ENCODE assay signal across 42 cellular contexts in the genomic region with DNA sequence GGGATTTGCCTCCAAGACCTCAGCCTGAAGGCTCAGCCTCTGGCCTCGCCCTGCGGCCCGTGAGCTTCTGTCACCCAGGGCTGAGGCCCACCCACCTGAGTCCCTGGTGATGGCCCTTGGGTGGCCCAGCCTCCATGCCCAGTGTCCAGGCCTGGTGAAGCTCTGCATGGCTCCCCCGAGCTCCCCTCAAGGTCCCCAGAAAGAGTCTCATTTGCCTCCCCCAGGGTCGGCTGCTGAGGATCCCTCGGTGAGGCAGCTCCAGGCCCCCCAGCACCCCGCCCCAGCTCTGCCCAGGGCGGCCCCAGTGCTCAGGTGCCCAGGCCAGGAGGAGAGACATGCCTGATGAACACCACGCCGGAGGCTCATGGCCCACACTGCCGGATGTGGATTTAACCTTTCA. TPM values are rescaled to one million over a fixed set of nuclear protein-coding genes. Genes with fewer than 3 reads are reported as not detected.
"Had no signal": no experiment of that assay in that cellular context is flagged by ENCODE, and none has a peak within 500 bp of the region (broad histone marks: within the 10 kb centered on the region; RNA-seq: fewer than 3 reads in every experiment).

No MANE protein-coding gene starts in this region.

- H3K36me3 Mint-ChIP-seq: activated naive CD4-positive, alpha-beta T cell treated with anti-CD3 and anti-CD28 coated beads, Interleukin-2, amount 10 ng/mL, durations not matched to agents 7 days and 5 days; activated naive CD4-positive, alpha-beta T cell treated with anti-CD3 and anti-CD28 coated beads, Interleukin-2, amount 50 U/mL, for 24 hours; activated naive CD4-positive, alpha-beta T cell treated with anti-CD3 and anti-CD28 coated beads, Interleukin-2, amount 50 U/mL, for 72 hours; activated naive CD8-positive, alpha-beta T cell; activated naive CD8-positive, alpha-beta T cell treated with anti-CD3 and anti-CD28 coated beads for 36 hours; activated naive CD8-positive, alpha-beta T cell treated with anti-CD3 and anti-CD28 coated beads, Interleukin-2, amount 10 ng/mL, durations not matched to agents 7 days and 5 days; brain had no signal

- H3K9me3 Mint-ChIP-seq: activated naive CD4-positive, alpha-beta T cell treated with anti-CD3 and anti-CD28 coated beads for 36 hours; activated naive CD4-positive, alpha-beta T cell treated with anti-CD3 and anti-CD28 coated beads, Interleukin-2, amount 50 U/mL, for 24 hours; activated naive CD4-positive, alpha-beta T cell treated with anti-CD3 and anti-CD28 coated beads, Interleukin-2, amount 50 U/mL, for 72 hours; activated naive CD8-positive, alpha-beta T cell treated with anti-CD3 and anti-CD28 coated beads for 36 hours; activated naive CD8-positive, alpha-beta T cell treated with anti-CD3 and anti-CD28 coated beads, Interleukin-2, amount 10 ng/mL, durations not matched to agents 7 days and 5 days; activated naive CD8-positive, alpha-beta T cell treated with anti-CD3 and anti-CD28 coated beads, Interleukin-2, amount 50 U/mL, for 24 hours; activated T-cell treated with anti-CD3 and anti-CD28 coated beads, Interleukin-2, amount 50 U/mL, for 24 hours; activated T-cell treated with anti-CD3 and anti-CD28 coated beads, Interleukin-2, amount 50 U/mL, for 4 hours; activated T-cell treated with anti-CD3 and anti-CD28 coated beads, Interleukin-2, amount 50 U/mL, for 72 hours; activated T-helper 1 cell treated with anti-CD3 and anti-CD28 coated beads, Interleukin-12 subunit alpha, Interleukin-12 subunit beta, Interleukin-2, Interleukin-4 antibody, amounts not matched to agents 30 ng/mL and 10 ng/mL and 1 ng/mL, durations not matched to agents 14 hours and 24 hours and 36 hours; activated T-helper 17 cell treated with anti-CD3 and anti-CD28 coated beads, Interleukin-2, amount 50 U/mL, for 72 hours; activated T-helper 2 cell treated with anti-CD3 and anti-CD28 coated beads, Interferon-gamma antibody, Interleukin-2, Interleukin-4, amounts not matched to agents 10 μg/mL and 5 μg/mL and 100 μg/mL, durations not matched to agents 14 hours and 24 hours and 36 hours; central memory CD8-positive, alpha-beta T cell had no signal

- H3K27me3 ChIP-seq: adrenal gland, ascending aorta, body of pancreas, brain microvascular endothelial cell, cardiac muscle cell had no signal

- ATAC-seq: activated naive CD4-positive, alpha-beta T cell treated with anti-CD3 and anti-CD28 coated beads, Interleukin-2, amount 50 U/mL, for 72 hours; activated naive CD8-positive, alpha-beta T cell treated with anti-CD3 and anti-CD28 coated beads, Interleukin-2, amount 50 U/mL, for 24 hours; activated T-cell treated with anti-CD3 and anti-CD28 coated beads, Interleukin-2, amount 50 U/mL, for 4 hours; activated T-cell treated with anti-CD3 and anti-CD28 coated beads, Interleukin-2, amount 50 U/mL, for 72 hours; activated T-helper 17 cell treated with anti-CD3 and anti-CD28 coated beads, Interleukin-2, amount 50 U/mL, for 72 hours; body of pancreas had no signal

- H3K36me3 ChIP-seq: adrenal gland, ascending aorta, brain microvascular endothelial cell, breast epithelium, cardiac muscle cell had no signal

- DNase-seq: activated effector memory CD4-positive, alpha-beta T cell treated with anti-CD3 and anti-CD28 coated beads, Interleukin-2, amount 50 U/mL, for 16 hours; activated effector memory CD4-positive, alpha-beta T cell treated with Interleukin-2 at 50 U/mL for 16 hours; activated gamma-delta T cell; activated gamma-delta T cell treated with Interleukin-2 at 50 U/mL for 16 hours; activated naive CD4-positive, alpha-beta T cell; activated naive CD4-positive, alpha-beta T cell treated with anti-CD3 and anti-CD28 coated beads for 36 hours; activated naive CD4-positive, alpha-beta T cell treated with anti-CD3 and anti-CD28 coated beads, Interleukin-2, amount 10 ng/mL, durations not matched to agents 7 days and 5 days; activated naive CD4-positive, alpha-beta T cell treated with anti-CD3 and anti-CD28 coated beads, Interleukin-2, amount 50 U/mL, for 16 hours; activated naive CD4-positive, alpha-beta T cell treated with Interleukin-2 at 50 U/mL for 16 hours; activated naive CD8-positive, alpha-beta T cell treated with anti-CD3 and anti-CD28 coated beads for 36 hours; activated naive CD8-positive, alpha-beta T cell treated with anti-CD3 and anti-CD28 coated beads, Interleukin-2, amount 10 ng/mL, durations not matched to agents 7 days and 5 days; activated T-cell treated with anti-CD3 and anti-CD28 coated beads, Interleukin-2, amount 50 U/mL, for 24 hours; activated T-cell treated with anti-CD3 and anti-CD28 coated beads, Interleukin-2, amount 50 U/mL, for 4 hours; activated T-cell treated with anti-CD3 and anti-CD28 coated beads, Interleukin-2, amount 50 U/mL, for 48 hours; adrenal gland; amniotic stem cell; amygdala; anterior cingulate cortex; aorta; body of pancreas; brain microvascular endothelial cell; caudate nucleus; central memory CD4-positive, alpha-beta T cell; cerebellar nuclear complex had no signal

- H3K4me3 Mint-ChIP-seq: activated naive CD4-positive, alpha-beta T cell treated with anti-CD3 and anti-CD28 coated beads for 36 hours; activated naive CD4-positive, alpha-beta T cell treated with anti-CD3 and anti-CD28 coated beads, Interleukin-2, amount 10 ng/mL, durations not matched to agents 7 days and 5 days; activated naive CD4-positive, alpha-beta T cell treated with anti-CD3 and anti-CD28 coated beads, Interleukin-2, amount 50 U/mL, for 24 hours; activated naive CD8-positive, alpha-beta T cell; activated naive CD8-positive, alpha-beta T cell treated with anti-CD3 and anti-CD28 coated beads for 36 hours; activated naive CD8-positive, alpha-beta T cell treated with anti-CD3 and anti-CD28 coated beads, Interleukin-2, amount 10 ng/mL, durations not matched to agents 7 days and 5 days; activated naive CD8-positive, alpha-beta T cell treated with anti-CD3 and anti-CD28 coated beads, Interleukin-2, amount 50 U/mL, for 24 hours; activated T-cell treated with anti-CD3 and anti-CD28 coated beads, Interleukin-2, amount 50 U/mL, for 24 hours; activated T-cell treated with anti-CD3 and anti-CD28 coated beads, Interleukin-2, amount 50 U/mL, for 4 hours; activated T-cell treated with anti-CD3 and anti-CD28 coated beads, Interleukin-2, amount 50 U/mL, for 72 hours; activated T-helper 1 cell treated with anti-CD3 and anti-CD28 coated beads, Interleukin-12 subunit alpha, Interleukin-12 subunit beta, Interleukin-2, Interleukin-4 antibody, amounts not matched to agents 30 ng/mL and 10 ng/mL and 1 ng/mL, durations not matched to agents 14 hours and 24 hours and 36 hours; activated T-helper 17 cell treated with anti-CD3 and anti-CD28 coated beads, Interleukin-2, amount 50 U/mL, for 72 hours; brain; central memory CD8-positive, alpha-beta T cell had no signal

- H3K4me1 ChIP-seq: adrenal gland, ascending aorta, breast epithelium had no signal

- H3K9me3 ChIP-seq: adrenal gland, ascending aorta, body of pancreas, breast epithelium had no signal

- H3K4me3 ChIP-seq: adrenal gland, ascending aorta, body of pancreas, breast epithelium, cardiac muscle cell had no signal

- H3K27me3 Mint-ChIP-seq: activated naive CD4-positive, alpha-beta T cell treated with anti-CD3 and anti-CD28 coated beads, Interleukin-2, amount 10 ng/mL, durations not matched to agents 7 days and 5 days; activated naive CD4-positive, alpha-beta T cell treated with anti-CD3 and anti-CD28 coated beads, Interleukin-2, amount 50 U/mL, for 24 hours; activated naive CD8-positive, alpha-beta T cell; activated naive CD8-positive, alpha-beta T cell treated with anti-CD3 and anti-CD28 coated beads for 36 hours; activated naive CD8-positive, alpha-beta T cell treated with anti-CD3 and anti-CD28 coated beads, Interleukin-2, amount 10 ng/mL, durations not matched to agents 7 days and 5 days; activated naive CD8-positive, alpha-beta T cell treated with anti-CD3 and anti-CD28 coated beads, Interleukin-2, amount 50 U/mL, for 24 hours; activated T-cell treated with anti-CD3 and anti-CD28 coated beads, Interleukin-2, amount 50 U/mL, for 24 hours; activated T-helper 17 cell treated with anti-CD3 and anti-CD28 coated beads, Interleukin-2, amount 50 U/mL, for 72 hours; central memory CD8-positive, alpha-beta T cell had no signal

- H3K27ac Mint-ChIP-seq: activated naive CD4-positive, alpha-beta T cell treated with anti-CD3 and anti-CD28 coated beads for 36 hours; activated naive CD4-positive, alpha-beta T cell treated with anti-CD3 and anti-CD28 coated beads, Interleukin-2, amount 10 ng/mL, durations not matched to agents 7 days and 5 days; activated naive CD4-positive, alpha-beta T cell treated with anti-CD3 and anti-CD28 coated beads, Interleukin-2, amount 50 U/mL, for 24 hours; activated naive CD4-positive, alpha-beta T cell treated with anti-CD3 and anti-CD28 coated beads, Interleukin-2, amount 50 U/mL, for 72 hours; activated naive CD8-positive, alpha-beta T cell; activated naive CD8-positive, alpha-beta T cell treated with anti-CD3 and anti-CD28 coated beads for 36 hours; activated naive CD8-positive, alpha-beta T cell treated with anti-CD3 and anti-CD28 coated beads, Interleukin-2, amount 10 ng/mL, durations not matched to agents 7 days and 5 days; activated naive CD8-positive, alpha-beta T cell treated with anti-CD3 and anti-CD28 coated beads, Interleukin-2, amount 50 U/mL, for 24 hours; activated T-cell treated with anti-CD3 and anti-CD28 coated beads, Interleukin-2, amount 50 U/mL, for 24 hours; activated T-cell treated with anti-CD3 and anti-CD28 coated beads, Interleukin-2, amount 50 U/mL, for 72 hours; activated T-helper 1 cell treated with anti-CD3 and anti-CD28 coated beads, Interleukin-12 subunit alpha, Interleukin-12 subunit beta, Interleukin-2, Interleukin-4 antibody, amounts not matched to agents 30 ng/mL and 10 ng/mL and 1 ng/mL, durations not matched to agents 14 hours and 24 hours and 36 hours; activated T-helper 17 cell treated with anti-CD3 and anti-CD28 coated beads, Interleukin-2, amount 50 U/mL, for 72 hours; activated T-helper 2 cell treated with anti-CD3 and anti-CD28 coated beads, Interferon-gamma antibody, Interleukin-2, Interleukin-4, amounts not matched to agents 10 μg/mL and 5 μg/mL and 100 μg/mL, durations not matched to agents 14 hours and 24 hours and 36 hours had no signal

- H3K27ac ChIP-seq: ascending aorta, body of pancreas, brain microvascular endothelial cell, breast epithelium, cardiac muscle cell had no signal

- H3K4me1 Mint-ChIP-seq: activated naive CD4-positive, alpha-beta T cell treated with anti-CD3 and anti-CD28 coated beads, Interleukin-2, amount 10 ng/mL, durations not matched to agents 7 days and 5 days; activated naive CD4-positive, alpha-beta T cell treated with anti-CD3 and anti-CD28 coated beads, Interleukin-2, amount 50 U/mL, for 24 hours; activated naive CD8-positive, alpha-beta T cell treated with anti-CD3 and anti-CD28 coated beads for 36 hours; activated naive CD8-positive, alpha-beta T cell treated with anti-CD3 and anti-CD28 coated beads, Interleukin-2, amount 10 ng/mL, durations not matched to agents 7 days and 5 days; activated naive CD8-positive, alpha-beta T cell treated with anti-CD3 and anti-CD28 coated beads, Interleukin-2, amount 50 U/mL, for 24 hours; activated T-helper 17 cell treated with anti-CD3 and anti-CD28 coated beads, Interleukin-2, amount 50 U/mL, for 72 hours; central memory CD8-positive, alpha-beta T cell had no signal

RNA-seq across cellular contexts. Expression of a gene that starts 2.1 kb away (rescaled TPM):
- total RNA-seq: activated naive CD4-positive, alpha-beta T cell treated with anti-CD3 and anti-CD28 coated beads for 36 hours; activated naive CD4-positive, alpha-beta T cell treated with anti-CD3 and anti-CD28 coated beads, Interleukin-2, amount 50 U/mL, for 72 hours; activated naive CD8-positive, alpha-beta T cell treated with anti-CD3 and anti-CD28 coated beads for 36 hours; activated naive CD8-positive, alpha-beta T cell treated with anti-CD3 and anti-CD28 coated beads, Interleukin-2, amount 10 ng/mL, durations not matched to agents 7 days and 5 days; activated T-cell treated with anti-CD3 and anti-CD28 coated beads, Interleukin-2, amount 50 U/mL, for 4 hours; activated T-cell treated with anti-CD3 and anti-CD28 coated beads, Interleukin-2, amount 50 U/mL, for 72 hours; activated T-helper 1 cell treated with anti-CD3 and anti-CD28 coated beads, Interleukin-12 subunit alpha, Interleukin-12 subunit beta, Interleukin-2, Interleukin-4 antibody, amounts not matched to agents 30 ng/mL and 10 ng/mL and 1 ng/mL, durations not matched to agents 14 hours and 24 hours and 36 hours; activated T-helper 17 cell treated with anti-CD3 and anti-CD28 coated beads, Interleukin-2, amount 50 U/mL, for 72 hours; activated T-helper 2 cell treated with anti-CD3 and anti-CD28 coated beads, Interferon-gamma antibody, Interleukin-2, Interleukin-4, amounts not matched to agents 10 μg/mL and 5 μg/mL and 100 μg/mL, durations not matched to agents 14 hours and 24 hours and 36 hours; ascending aorta; astrocyte; breast epithelium; cardiac muscle cell; cardiac septum; chondrocyte had no signal
- polyA plus RNA-seq: aorta, cardiac muscle cell had no signal

RNA-seq across cellular contexts. Expression of a gene that starts 12.8 kb away (rescaled TPM):
- total RNA-seq: activated naive CD4-positive, alpha-beta T cell treated with anti-CD3 and anti-CD28 coated beads for 36 hours; activated naive CD4-positive, alpha-beta T cell treated with anti-CD3 and anti-CD28 coated beads, Interleukin-2, amount 50 U/mL, for 72 hours; activated naive CD8-positive, alpha-beta T cell treated with anti-CD3 and anti-CD28 coated beads for 36 hours; activated naive CD8-positive, alpha-beta T cell treated with anti-CD3 and anti-CD28 coated beads, Interleukin-2, amount 10 ng/mL, durations not matched to agents 7 days and 5 days; activated T-cell treated with anti-CD3 and anti-CD28 coated beads, Interleukin-2, amount 50 U/mL, for 4 hours; activated T-cell treated with anti-CD3 and anti-CD28 coated beads, Interleukin-2, amount 50 U/mL, for 72 hours; activated T-helper 1 cell treated with anti-CD3 and anti-CD28 coated beads, Interleukin-12 subunit alpha, Interleukin-12 subunit beta, Interleukin-2, Interleukin-4 antibody, amounts not matched to agents 30 ng/mL and 10 ng/mL and 1 ng/mL, durations not matched to agents 14 hours and 24 hours and 36 hours; activated T-helper 17 cell treated with anti-CD3 and anti-CD28 coated beads, Interleukin-2, amount 50 U/mL, for 72 hours; activated T-helper 2 cell treated with anti-CD3 and anti-CD28 coated beads, Interferon-gamma antibody, Interleukin-2, Interleukin-4, amounts not matched to agents 10 μg/mL and 5 μg/mL and 100 μg/mL, durations not matched to agents 14 hours and 24 hours and 36 hours; ascending aorta; astrocyte; breast epithelium; bronchial epithelial cell; cardiac muscle cell; cardiac septum; cerebellum; chondrocyte had no signal
- polyA plus RNA-seq: cardiac muscle cell had no signal

RNA-seq across cellular contexts. Expression of a gene that starts 34.6 kb away (rescaled TPM):
- total RNA-seq: activated naive CD8-positive, alpha-beta T cell treated with anti-CD3 and anti-CD28 coated beads, Interleukin-2, amount 10 ng/mL, durations not matched to agents 7 days and 5 days had no signal
